17 cellular contexts compared by ENCODE assay signal in the genomic region with DNA sequence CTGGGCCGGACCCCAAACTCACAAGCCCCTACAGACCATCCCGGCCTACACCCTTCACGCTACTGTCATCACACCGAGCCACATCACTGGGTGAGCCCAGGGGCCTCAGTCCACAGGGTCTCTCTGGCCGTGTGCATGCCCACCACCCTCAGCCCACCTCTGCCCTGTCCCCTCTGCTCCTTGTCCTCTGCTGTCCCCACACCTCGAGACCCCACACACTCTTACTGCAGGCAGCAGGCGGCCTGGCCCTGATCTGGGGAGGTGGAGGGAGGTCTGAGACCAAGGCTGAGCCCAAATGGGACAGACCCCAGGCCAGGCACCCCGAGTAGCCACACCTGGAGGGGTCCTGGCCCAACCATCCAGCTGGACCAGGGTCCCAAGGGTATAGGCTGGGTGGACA.
"Had no signal": no experiment of that assay in that cellular context is flagged by ENCODE, and none has a peak within 500 bp of the region (broad histone marks: within the 10 kb centered on the region; RNA-seq: fewer than 3 reads in every experiment).

No MANE protein-coding gene starts in this region.

- DNase-seq: activated CD4-positive, alpha-beta T cell treated with anti-CD3 and anti-CD28 coated beads, Interleukin-2, amount 50 U/mL, for 48 hours; activated CD8-positive, alpha-beta memory T cell treated with anti-CD3 and anti-CD28 coated beads, Interleukin-2, amount 10 ng/mL, durations not matched to agents 7 days and 5 days; activated gamma-delta T cell; activated T-cell treated with anti-CD3 and anti-CD28 coated beads, Interleukin-2, amount 50 U/mL, for 4 hours; amniotic stem cell; brain microvascular endothelial cell; islet precursor cell; left ventricle myocardium inferior; nephron progenitor cell; stimulated activated CD4-positive, alpha-beta T cell treated with anti-CD3 and anti-CD28 coated beads, Interleukin-15, amount 100 ng/mL, for 24 hours; stimulated activated CD4-positive, alpha-beta T cell treated with anti-CD3 and anti-CD28 coated beads, Interleukin-4, amount 100 ng/mL, for 1 hour; stimulated activated naive B cell treated with anti-CD40 and anti-IgM and Interleukin-4, amounts not matched to agents 10 μg/mL and 1 μg/mL and 100 μg/mL, for 72 hours had no signal

- H3K4me3 Mint-ChIP-seq: activated CD8-positive, alpha-beta memory T cell treated with anti-CD3 and anti-CD28 coated beads, Interleukin-2, amount 10 ng/mL, durations not matched to agents 7 days and 5 days; activated naive CD8-positive, alpha-beta T cell; activated T-cell treated with anti-CD3 and anti-CD28 coated beads, Interleukin-2, amount 50 U/mL, for 4 hours; nephron progenitor cell; stimulated activated naive B cell treated with anti-CD40 and anti-IgM and Interleukin-4, amounts not matched to agents 10 μg/mL and 1 μg/mL and 100 μg/mL, for 72 hours had no signal

- H3K27me3 Mint-ChIP-seq: activated CD8-positive, alpha-beta memory T cell treated with anti-CD3 and anti-CD28 coated beads, Interleukin-2, amount 10 ng/mL, durations not matched to agents 7 days and 5 days; activated naive CD8-positive, alpha-beta T cell; stimulated activated naive B cell treated with anti-CD40 and anti-IgM and Interleukin-4, amounts not matched to agents 10 μg/mL and 1 μg/mL and 100 μg/mL, for 72 hours had no signal

- H3K36me3 ChIP-seq: brain microvascular endothelial cell had no signal

- H3K4me1 ChIP-seq: esophagus muscularis mucosa, tibial nerve had no signal

- H3K27me3 ChIP-seq: brain microvascular endothelial cell, esophagus muscularis mucosa, hepatocyte, tibial nerve had no signal

- ATAC-seq: activated CD8-positive, alpha-beta memory T cell treated with anti-CD3 and anti-CD28 coated beads, Interleukin-2, amount 10 ng/mL, durations not matched to agents 7 days and 5 days; activated T-cell treated with anti-CD3 and anti-CD28 coated beads, Interleukin-2, amount 50 U/mL, for 4 hours; stimulated activated naive B cell treated with anti-CD40 and anti-IgM and Interleukin-4, amounts not matched to agents 10 μg/mL and 1 μg/mL and 100 μg/mL, for 72 hours had no signal

- H3K4me1 Mint-ChIP-seq: activated CD8-positive, alpha-beta memory T cell treated with anti-CD3 and anti-CD28 coated beads, Interleukin-2, amount 10 ng/mL, durations not matched to agents 7 days and 5 days; stimulated activated naive B cell treated with anti-CD40 and anti-IgM and Interleukin-4, amounts not matched to agents 10 μg/mL and 1 μg/mL and 100 μg/mL, for 72 hours had no signal

- H3K27ac Mint-ChIP-seq: activated CD8-positive, alpha-beta memory T cell treated with anti-CD3 and anti-CD28 coated beads, Interleukin-2, amount 10 ng/mL, durations not matched to agents 7 days and 5 days; activated naive CD8-positive, alpha-beta T cell had no signal

- H3K27ac ChIP-seq: brain microvascular endothelial cell, esophagus muscularis mucosa, hepatocyte, left ventricle myocardium inferior, SK-N-MC, tibial nerve had no signal

- H3K36me3 Mint-ChIP-seq: activated CD8-positive, alpha-beta memory T cell treated with anti-CD3 and anti-CD28 coated beads, Interleukin-2, amount 10 ng/mL, durations not matched to agents 7 days and 5 days had no signal

- H3K4me3 ChIP-seq: esophagus muscularis mucosa, hepatocyte, left ventricle myocardium inferior, SK-N-MC, tibial nerve had no signal
